Comparison of ENCODE assay signal across 8 cellular contexts in genomic region chr5:143405747-143406098, GRCh38. TPM values are rescaled to one million over a fixed set of nuclear protein-coding genes. Genes with fewer than 3 reads are reported as not detected.
DNase-seq lines count a peak whose midpoint lies in the region; ATAC-seq, FAIRE-seq and TF ChIP-seq lines count a peak whose summit lies in the region.

No MANE protein-coding gene starts in this region.

- H3K9me3 Mint-ChIP-seq in CD8-positive, alpha-beta memory T cell, result no peaks in the 10 kb centered on the region

- H3K27ac ChIP-seq in CD8-positive, alpha-beta memory T cell (ENCODE audit: low read depth, low read length), result peak overlapping the region; percentile 92
- H3K27ac ChIP-seq in Peyer's patch (peak overlapping the region; percentile 96 to 100 (median 100)), epithelial cell of prostate (peak overlapping the region; percentile 98), pancreas (peak overlapping the region; percentile 92 to 100 (median 98))

- intact Hi-C loops in pancreas (cut with DNase I), result no loop called here

- CTCF ChIA-PET in CD8-positive, alpha-beta memory T cell (lab: Charles Lee), result interaction anchor here (2.8 to 3.0 kb wide), 2 partner anchors 29 to 402 kb away, joined by 33 to 71 read pairs; no protein-coding TSS in a partner anchor

- ATAC-seq in pancreas (no peak), GM21825 (IDR thresholded peaks at IDR 0.05; ENCODE audit: unreplicated experiment) (no peak)

- peak overlapping the region; percentile 90 to 99 (median 96) for H3K4me3 Mint-ChIP-seq in CD8-positive, alpha-beta memory T cell

- no peak for TF ChIP-seq POLR2A in Peyer's patch (IDR thresholded peaks at IDR 0.05)

- no peak for DNase-seq in CD8-positive, alpha-beta memory T cell
- DNase-seq in Peyer's patch (no peak), epithelial cell of prostate (ENCODE audit: low read depth, low spot score) (no peak), pancreas (no peak), SKM-1 (lab: John Stamatoyannopoulos, UW; ENCODE audit: unreplicated experiment) (no peak), NOMO-1 treated with dmso at 0.1 percent for 144 hours (lab: John Stamatoyannopoulos, UW; ENCODE audit: unreplicated experiment) (no peak)
- no peak for DNase-seq in activated CD4-positive, CD25-positive, alpha-beta regulatory T cell (lab: John Stamatoyannopoulos, UW)

- H3K27me3 Mint-ChIP-seq in CD8-positive, alpha-beta memory T cell, result peaks cover 0 to 1% of the 10 kb centered on the region in 2 donors

- H3K4me3 ChIP-seq in CD8-positive, alpha-beta memory T cell (ENCODE audit: low read length), result peak overlapping the region; percentile 98
- H3K4me3 ChIP-seq in Peyer's patch (peak overlapping the region; percentile 70 to 95 (median 89)), pancreas (peak overlapping the region; percentile 36 to 91 (median 76))

- peak overlapping the region; percentile 96 to 100 (median 99) for H3K27ac Mint-ChIP-seq in CD8-positive, alpha-beta memory T cell

- H3K9me3 ChIP-seq in CD8-positive, alpha-beta memory T cell (ENCODE audit: low read length), result no peaks in the 10 kb centered on the region
- H3K9me3 ChIP-seq in Peyer's patch, result no peaks in the 10 kb centered on the region
- no peaks in the 10 kb centered on the region for H3K9me3 ChIP-seq in pancreas

- POLR2A ChIA-PET in CD8-positive, alpha-beta memory T cell (lab: Charles Lee), result interaction anchor here (1.4 to 3.0 kb wide), 4 partner anchors 8 to 403 kb away, joined by 5 to 123 read pairs (median 38); no protein-coding TSS in a partner anchor

- no peak for FAIRE-seq in pancreas (lab: Jason Lieb, UNC)

- TF ChIP-seq CTCF in Peyer's patch (IDR thresholded peaks at IDR 0.05), result no peak
- no peak for TF ChIP-seq CTCF in pancreas (IDR thresholded peaks at IDR 0.05)

- H3K27me3 ChIP-seq in CD8-positive, alpha-beta memory T cell (ENCODE audit: insufficient read depth, low read length, poor library complexity, severe bottlenecking), result peaks cover 4% of the 10 kb centered on the region
- H3K27me3 ChIP-seq in Peyer's patch, result no peaks in the 10 kb centered on the region
- no peaks in the 10 kb centered on the region for H3K27me3 ChIP-seq in pancreas

- H3K4me1 ChIP-seq in CD8-positive, alpha-beta memory T cell (ENCODE audit: insufficient read depth, low read length), result peaks cover 16% of the 10 kb centered on the region
- H3K4me1 ChIP-seq in Peyer's patch, result peaks cover 0 to 6% (median 0%) of the 10 kb centered on the region in 4 donors
- H3K4me1 ChIP-seq in pancreas, result peaks cover 0 to 7% (median 0%) of the 10 kb centered on the region in 3 donors

- H3K4me1 Mint-ChIP-seq in CD8-positive, alpha-beta memory T cell, result peaks cover 28 to 41% (median 39%) of the 10 kb centered on the region in 3 donors

- no peaks in the 10 kb centered on the region for H3K36me3 ChIP-seq in CD8-positive, alpha-beta memory T cell (ENCODE audit: insufficient read depth, low read length)
- H3K36me3 ChIP-seq in Peyer's patch (no peaks in the 10 kb centered on the region), pancreas (no peaks in the 10 kb centered on the region)

- 64 to 68% methylated on average over 4 of the region's 4 CpGs for WGBS in pancreas, 2 donors

- peaks cover 0 to 25% (median 0%) of the 10 kb centered on the region in 3 donors for H3K36me3 Mint-ChIP-seq in CD8-positive, alpha-beta memory T cell

RNA-seq across cellular contexts. Expression of gene NR3C1, which starts 2.2 kb away (rescaled TPM):
- 10 to 100 TPM; 65.3 to 66.5 TPM for total RNA-seq in CD8-positive, alpha-beta memory T cell
- 85.5 TPM for polyA plus RNA-seq in CD8-positive, alpha-beta memory T cell
- total RNA-seq in Peyer's patch (10 to 100 TPM; 29.7 to 79.2 (median 38.9) TPM), pancreas (10 to 100 TPM; 20.4 to 42.2 (median 28.0) TPM)
- 1 to 10 TPM; 6.5 to 9.5 TPM for polyA plus RNA-seq in pancreas
